Comparison of ENCODE assay signal across 8 cellular contexts in genomic region chr14:101965145-101965531, GRCh38. TPM values are rescaled to one million over a fixed set of nuclear protein-coding genes. Genes with fewer than 3 reads are reported as not detected.
A peak's percentile ranks its signal among the peaks of the same experiment; 100 is the strongest.
DNase-seq lines count a peak whose midpoint lies in the region; ATAC-seq and TF ChIP-seq lines count a peak whose summit lies in the region.

No MANE protein-coding gene starts in this region.

- H3K9ac ChIP-seq in endocrine pancreas (ENCODE audit: control insufficient read depth, insufficient read depth, low read length): peak overlapping the region; percentile 86

- H3K9me3 ChIP-seq in A673 (ENCODE audit: low read depth, low read length, poor library complexity, severe bottlenecking) (no peaks in the 10 kb centered on the region), endocrine pancreas (ENCODE audit: control insufficient read depth, low read length) (no peaks in the 10 kb centered on the region)

- H3K4me3 Mint-ChIP-seq in mesothelial cell of epicardium: peak overlapping the region; percentile 84

- peaks cover 50% of the 10 kb centered on the region for H3K4me1 ChIP-seq in A673 (ENCODE audit: insufficient read depth, low read length, poor library complexity, severe bottlenecking)
- peaks cover 17% of the 10 kb centered on the region for H3K4me1 ChIP-seq in endocrine pancreas (ENCODE audit: control insufficient read depth, insufficient read depth, low read length)

- H3K27me3 ChIP-seq in A673 (replicated peaks; ENCODE audit: insufficient read depth, low read depth, low read length, poor library complexity) (no peaks in the 10 kb centered on the region), endocrine pancreas (ENCODE audit: control insufficient read depth, insufficient read depth, low read length) (no peaks in the 10 kb centered on the region)

- intact Hi-C loops in A673 (cut with micrococcal nuclease; ENCODE audit: unreplicated experiment): loop anchor here (2.0 kb wide), 1 partner anchor 122 kb away; the partner anchor contains the start of gene HSP90AA1

- CTCF ChIA-PET in A673 (lab: Charles Lee): no interaction called here

- peak overlapping the region; percentile 92 for H3K27ac ChIP-seq in A673 (ENCODE audit: low read depth, low read length, poor library complexity, severe bottlenecking)

- no peaks in the 10 kb centered on the region for H3K9me3 Mint-ChIP-seq in mesothelial cell of epicardium

- peaks cover 10% of the 10 kb centered on the region for H3K36me3 Mint-ChIP-seq in mesothelial cell of epicardium

- TF ChIP-seq CTCF in A673 (conservative IDR thresholded peaks at IDR 0.05; ENCODE audit: low read depth, low read length) (no peak), mesothelial cell of epicardium (IDR thresholded peaks at IDR 0.05; ENCODE audit: unreplicated experiment) (no peak)

- H3K27me3 Mint-ChIP-seq in mesothelial cell of epicardium (ENCODE audit: low read depth): no peaks in the 10 kb centered on the region

- H3K4me3 ChIP-seq in A673 (ENCODE audit: low read depth, low read length, poor library complexity, severe bottlenecking) (peak overlapping the region; percentile 96), endocrine pancreas (ENCODE audit: control insufficient read depth, insufficient read depth, low read length) (peak overlapping the region; percentile 79)

- ATAC-seq in GM18519 (IDR thresholded peaks at IDR 0.05; ENCODE audit: low FRiP score, unreplicated experiment) (peak; percentile 20), HG03039 (IDR thresholded peaks at IDR 0.05; ENCODE audit: unreplicated experiment) (peak; percentile 27)

- H3K27ac Mint-ChIP-seq in mesothelial cell of epicardium: peak overlapping the region; percentile 92

- POLR2A ChIA-PET in A673 (lab: Charles Lee; ENCODE audit: low non-redundant PET): no interaction called here

- BruUV-seq in A673 (replicated peaks; lab: Mats Ljungman, UMichigan): no TSS peak

- peak; percentile 62 for DNase-seq in A673 (ENCODE audit: low spot score)
- DNase-seq in NCI-H2196 treated with DMSO at 0.1 percent for 48 hours (lab: John Stamatoyannopoulos, UW; ENCODE audit: unreplicated experiment): peak; percentile 1
- peak; percentile 15 for DNase-seq in activated CD8-positive, alpha-beta memory T cell treated with anti-CD3 and anti-CD28 coated beads, Interleukin-2, amount 50 U/mL, for 24 hours (ENCODE audit: extremely low read depth)
- DNase-seq in mesothelial cell of epicardium (ENCODE audit: low spot score in 2 of 2, unreplicated experiment in 2 of 2): peak in 1 of 2 experiments; percentile 62
- peak; percentile 22 to 28 for DNase-seq in stimulated activated CD8-positive, alpha-beta memory T cell treated with anti-CD3 and anti-CD28 coated beads, Interleukin-4, amount 100 ng/mL, for 4 hours (ENCODE audit: low read depth in 2 of 2, low spot score in 1 of 2)

- H3K4me1 Mint-ChIP-seq in mesothelial cell of epicardium: peaks cover 33% of the 10 kb centered on the region

- H3K36me3 ChIP-seq in A673 (ENCODE audit: insufficient read depth, low read length, poor library complexity, severe bottlenecking): peaks cover 23% of the 10 kb centered on the region
- no peaks in the 10 kb centered on the region for H3K36me3 ChIP-seq in endocrine pancreas (ENCODE audit: control insufficient read depth, insufficient read depth, low read length)

RNA-seq across cellular contexts. Expression of gene DYNC1H1, which starts 0.8 kb away (rescaled TPM):
- total RNA-seq in A673 (2021) (794 and 833 TPM in 2 replicates), mesothelial cell of epicardium (460 to 515 TPM (median 465 TPM) in 3 replicates)
